Comparison of ENCODE assay signal across 17 cellular contexts in genomic region chr2:166609183-166609959, GRCh38.
DNase-seq lines count a peak whose midpoint lies in the region; ATAC-seq and TF ChIP-seq lines count a peak whose summit lies in the region.
"Had no signal": no experiment of that assay in that cellular context is flagged by ENCODE, and none has a peak within 500 bp of the region (broad histone marks: within the 10 kb centered on the region; RNA-seq: fewer than 3 reads in every experiment).

No MANE protein-coding gene starts in this region.

- H3K14ac ChIP-seq in H9 (ENCODE audit: insufficient read depth, low read length) = no peak overlapping the region

- WGBS in H9 (ENCODE audit: extremely low coverage, insufficient read length, low lambda C conversion rate) = no CpG with 5 or more reads among the region's 24 CpGs
- WGBS in endodermal cell (ENCODE audit: insufficient coverage in 1 of 2, insufficient read length in 1 of 2), 2 experiments = 79 to 85% methylated on average over 17 to 24 of the region's 24 CpGs

- H4K5ac ChIP-seq in H9 (ENCODE audit: insufficient read length, low read depth, low read length) = no peak overlapping the region

- H3K9me3 Mint-ChIP-seq in H9 (peaks cover 0 to 3% of the 10 kb centered on the region in 2 experiments; a peak in 2 of 5 replicates), endodermal cell (peaks cover 8% of the 10 kb centered on the region), type B pancreatic cell (peaks cover 5% of the 10 kb centered on the region)
- H3K9me3 Mint-ChIP-seq: activated CD4-positive, alpha-beta memory T cell treated with anti-CD3 and anti-CD28 coated beads, Interleukin-2, amount 10 ng/mL, durations not matched to agents 7 days and 5 days had no signal

- H3K27me3 ChIP-seq in H9 (ENCODE audit: insufficient read depth, low read length) (no peaks in the 10 kb centered on the region), endodermal cell (ENCODE audit: control insufficient read depth, insufficient read depth, low read length, poor library complexity, severe bottlenecking) (no peaks in the 10 kb centered on the region)
- H3K27me3 ChIP-seq: ovary, thyroid gland had no signal

- H3K4me1 ChIP-seq in H9 (ENCODE audit: insufficient read depth, low read length) (peaks cover 2% of the 10 kb centered on the region; the same call in 1 of the 2 replicates), endodermal cell (ENCODE audit: control insufficient read depth, insufficient read depth, low read length) (no peaks in the 10 kb centered on the region)
- H3K4me1 ChIP-seq: thyroid gland had no signal

- peak overlapping the region; percentile 53 for H3K18ac ChIP-seq in H9 (ENCODE audit: insufficient read length, low read depth, low read length)

- no peaks in the 10 kb centered on the region for H3K36me3 ChIP-seq in endodermal cell (ENCODE audit: control insufficient read depth, insufficient read depth, low read length)
- H3K36me3 ChIP-seq: ovary, thyroid gland had no signal

- H3K79me2 ChIP-seq in H9 (ENCODE audit: insufficient read depth, low read length) = no peaks in the 10 kb centered on the region

- peaks cover 29 to 39% of the 10 kb centered on the region in 2 experiments for H3K4me1 Mint-ChIP-seq in H9
- peaks cover 50% of the 10 kb centered on the region for H3K4me1 Mint-ChIP-seq in endodermal cell
- peaks cover 10% of the 10 kb centered on the region for H3K4me1 Mint-ChIP-seq in type B pancreatic cell (ENCODE audit: unreplicated experiment)
- H3K4me1 Mint-ChIP-seq: activated CD4-positive, alpha-beta memory T cell treated with anti-CD3 and anti-CD28 coated beads, Interleukin-2, amount 10 ng/mL, durations not matched to agents 7 days and 5 days had no signal

- no peak overlapping the region for H3T11ph ChIP-seq in H9 (ENCODE audit: low read length)

- no peak overlapping the region for H2BK20ac ChIP-seq in H9 (ENCODE audit: low read depth, low read length, poor library complexity, severe bottlenecking)

- H2AFZ ChIP-seq in H9 (ENCODE audit: low read length) = no peak overlapping the region

- H3K23ac ChIP-seq in H9 (ENCODE audit: insufficient read length, low read depth, low read length) = no peak overlapping the region

- H2BK120ac ChIP-seq in H9 (ENCODE audit: low read depth, low read length, poor library complexity, severe bottlenecking) = no peak overlapping the region

- no peaks in the 10 kb centered on the region for H3K79me1 ChIP-seq in H9 (ENCODE audit: insufficient read depth, low read depth, low read length, poor library complexity, severe bottlenecking)

- no peak overlapping the region for H3K27ac ChIP-seq in H9 (ENCODE audit: insufficient read length, low read depth, low read length)
- H3K27ac ChIP-seq in endodermal cell (ENCODE audit: low read depth, low read length) = no peak overlapping the region
- H3K27ac ChIP-seq: KMS-11, ovary, thyroid gland had no signal

- H3K9ac ChIP-seq in H9 (ENCODE audit: extremely low read depth, insufficient read length, low read length) (no peak overlapping the region), endodermal cell (ENCODE audit: extremely low read depth, low read length, poor library complexity, severe bottlenecking) (no peak overlapping the region)
- H3K9ac ChIP-seq: KMS-11 had no signal

- no peak overlapping the region for H2AK5ac ChIP-seq in H9 (ENCODE audit: insufficient read length, low read length)

- H3K36me3 Mint-ChIP-seq in H9 (ENCODE audit: insufficient read depth in 1 of 3, low read depth in 3 of 3) = peaks cover 0 to 5% (median 0%) of the 10 kb centered on the region in 3 experiments; a peak in 3 of 7 replicates
- H3K36me3 Mint-ChIP-seq in endodermal cell (ENCODE audit: low read depth) = peaks cover 2% of the 10 kb centered on the region
- no peaks in the 10 kb centered on the region for H3K36me3 Mint-ChIP-seq in type B pancreatic cell

- no peak overlapping the region for H2BK12ac ChIP-seq in H9 (ENCODE audit: insufficient read length, low read depth, low read length)

- no peak overlapping the region for H3K4me2 ChIP-seq in H9 (ENCODE audit: insufficient read depth, insufficient read length, low read length)
- H3K4me2 ChIP-seq: KMS-11 had no signal

- H3K27me3 Mint-ChIP-seq in H9 (ENCODE audit: low read depth) = peaks cover 6% of the 10 kb centered on the region
- peaks cover 18% of the 10 kb centered on the region for H3K27me3 Mint-ChIP-seq in endodermal cell (ENCODE audit: insufficient read depth)
- peaks cover 4% of the 10 kb centered on the region for H3K27me3 Mint-ChIP-seq in type B pancreatic cell
- H3K27me3 Mint-ChIP-seq: activated CD4-positive, alpha-beta memory T cell treated with anti-CD3 and anti-CD28 coated beads, Interleukin-2, amount 10 ng/mL, durations not matched to agents 7 days and 5 days; effector memory CD8-positive, alpha-beta T cell had no signal

- H3K4me3 Mint-ChIP-seq in H9 = no peak overlapping the region; a peak in 1 of 5 replicates
- H3K4me3 Mint-ChIP-seq in endodermal cell = peak overlapping the region; percentile 41
- H3K4me3 Mint-ChIP-seq in type B pancreatic cell = peak overlapping the region; percentile 60
- H3K4me3 Mint-ChIP-seq: activated CD4-positive, alpha-beta memory T cell treated with anti-CD3 and anti-CD28 coated beads, Interleukin-2, amount 10 ng/mL, durations not matched to agents 7 days and 5 days; effector memory CD8-positive, alpha-beta T cell had no signal

- no peak overlapping the region for H3K56ac ChIP-seq in H9 (ENCODE audit: insufficient read length, low read depth, low read length)

- H3K4me3 ChIP-seq in endodermal cell (ENCODE audit: low read length) = no peak overlapping the region
- H3K4me3 ChIP-seq: ovary, thyroid gland had no signal

- H2BK15ac ChIP-seq in H9 (ENCODE audit: low read depth, low read length) = no peak overlapping the region

- ATAC-seq in HG03457 (IDR thresholded peaks at IDR 0.05; ENCODE audit: unreplicated experiment) (no peak), GM18511 (IDR thresholded peaks at IDR 0.05; ENCODE audit: unreplicated experiment) (no peak)
- ATAC-seq: effector memory CD8-positive, alpha-beta T cell had no signal

- H3K23me2 ChIP-seq in H9 (ENCODE audit: insufficient read length, low read depth, low read length, poor library complexity, severe bottlenecking) = no peaks in the 10 kb centered on the region

- no peak overlapping the region for H4K8ac ChIP-seq in H9 (replicated peaks; ENCODE audit: insufficient read length, low read depth, low read length)

- no peak overlapping the region for H2BK5ac ChIP-seq in H9 (ENCODE audit: insufficient read length, low read length)

- H4K20me1 ChIP-seq in H9 (ENCODE audit: control insufficient read depth, insufficient read depth, insufficient read length) = no peaks in the 10 kb centered on the region

- H3K4ac ChIP-seq in H9 (ENCODE audit: low read depth, low read length) = no peak overlapping the region

- peak; percentile 54; the same call in 2 of the 3 replicates for TF ChIP-seq CTCF in H9 (conservative IDR thresholded peaks at IDR 0.05)
- TF ChIP-seq CTCF in endodermal cell (conservative IDR thresholded peaks at IDR 0.05) = peak; percentile 58
- TF ChIP-seq CTCF in type B pancreatic cell (conservative IDR thresholded peaks at IDR 0.05) = no peak

- DNase-seq in H9 (peak; percentile 50), NCI-H510A treated with DMSO at 0.1 percent for 48 hours (lab: John Stamatoyannopoulos, UW) (peak; percentile 53), endodermal cell (peak; percentile 74), type B pancreatic cell (ENCODE audit: extremely low spot score, unreplicated experiment) (no peak), SKM-1 (lab: John Stamatoyannopoulos, UW; ENCODE audit: unreplicated experiment) (no peak)
- DNase-seq: activated CD4-positive, alpha-beta memory T cell treated with anti-CD3 and anti-CD28 coated beads, Interleukin-2, amount 10 ng/mL, durations not matched to agents 7 days and 5 days; C1 segment of cervical spinal cord; caudate nucleus; DND-41; effector memory CD8-positive, alpha-beta T cell; NCI-H446 treated with DMSO at 0.1 percent for 48 hours; ovary; stimulated activated CD4-positive, alpha-beta T cell treated with anti-CD3 and anti-CD28 coated beads, Interleukin-4, amount 100 ng/mL, for 24 hours; thyroid gland had no signal

- H3K27ac Mint-ChIP-seq in H9 (no peak overlapping the region), endodermal cell (no peak overlapping the region), type B pancreatic cell (no peak overlapping the region)
- H3K27ac Mint-ChIP-seq: activated CD4-positive, alpha-beta memory T cell treated with anti-CD3 and anti-CD28 coated beads, Interleukin-2, amount 10 ng/mL, durations not matched to agents 7 days and 5 days; effector memory CD8-positive, alpha-beta T cell had no signal

- no peak overlapping the region for H4K91ac ChIP-seq in H9 (ENCODE audit: insufficient read length, low read depth, low read length)

- H3K9me3 ChIP-seq in H9 (ENCODE audit: control insufficient read depth, low read depth, low read length) = no peaks in the 10 kb centered on the region
- no peaks in the 10 kb centered on the region for H3K9me3 ChIP-seq in endodermal cell (ENCODE audit: control insufficient read depth, low read length)
- H3K9me3 ChIP-seq: ovary, thyroid gland had no signal

Comparison
In these comparisons a context has a peak if more than half of its experiments do, and no peak if none do; other contexts are left out.
1. DNase-seq: peak in H9 (single experiment), NCI-H510A treated with DMSO at 0.1 percent for 48 hours (single experiment) and endodermal cell (single experiment); none in type B pancreatic cell (single experiment) and SKM-1 (single experiment).
2. H3K4me3 Mint-ChIP-seq: peak in endodermal cell (single experiment) and type B pancreatic cell (single experiment); none in H9 (0 of 2).